In genomic region chr2:29014811-29015414, GRCh38 we compare ENCODE assay signal across 8 cellular contexts. TPM values are rescaled to one million over a fixed set of nuclear protein-coding genes. Genes with fewer than 3 reads are reported as not detected.
DNase-seq lines count a peak whose midpoint lies in the region; ATAC-seq and TF ChIP-seq lines count a peak whose summit lies in the region.

No MANE protein-coding gene starts in this region.

- H3K27me3 ChIP-seq in CD8-positive, alpha-beta T cell (ENCODE audit: insufficient read depth, low read length) = no peaks in the 10 kb centered on the region
- no peaks in the 10 kb centered on the region for H3K27me3 ChIP-seq in esophagus squamous epithelium

- H3K27ac Mint-ChIP-seq in CD8-positive, alpha-beta T cell = peak overlapping the region; percentile 99
- peak overlapping the region; percentile 98 for H3K27ac Mint-ChIP-seq in activated CD4-positive, alpha-beta memory T cell treated with anti-CD3 and anti-CD28 coated beads, Interleukin-2, amount 10 ng/mL, durations not matched to agents 7 days and 5 days

- H3K9me3 ChIP-seq in CD8-positive, alpha-beta T cell (ENCODE audit: low read length) = no peaks in the 10 kb centered on the region
- H3K9me3 ChIP-seq in esophagus squamous epithelium = no peaks in the 10 kb centered on the region

- H3K4me3 Mint-ChIP-seq in CD8-positive, alpha-beta T cell = peak overlapping the region; percentile 75
- H3K4me3 Mint-ChIP-seq in activated CD4-positive, alpha-beta memory T cell treated with anti-CD3 and anti-CD28 coated beads, Interleukin-2, amount 10 ng/mL, durations not matched to agents 7 days and 5 days = peak overlapping the region; percentile 89

- peak; percentile 57 for ATAC-seq in CD8-positive, alpha-beta T cell
- peak; percentile 72 for ATAC-seq in HG03354 (IDR thresholded peaks at IDR 0.05; ENCODE audit: poor library complexity, severe bottlenecking, unreplicated experiment)

- 53 to 69% methylated on average over 13 of the region's 13 CpGs for WGBS in esophagus squamous epithelium, 2 donors

- no peaks in the 10 kb centered on the region for H3K36me3 ChIP-seq in CD8-positive, alpha-beta T cell (ENCODE audit: insufficient read depth, low read length)
- no peaks in the 10 kb centered on the region for H3K36me3 ChIP-seq in esophagus squamous epithelium

- peak overlapping the region; percentile 85 for H3K27ac ChIP-seq in CD8-positive, alpha-beta T cell (ENCODE audit: low read depth, low read length)
- peak overlapping the region; percentile 18 to 79 (median 42) for H3K27ac ChIP-seq in esophagus squamous epithelium

- H3K27me3 Mint-ChIP-seq in CD8-positive, alpha-beta T cell (ENCODE audit: low read depth) = no peaks in the 10 kb centered on the region
- no peaks in the 10 kb centered on the region for H3K27me3 Mint-ChIP-seq in activated CD4-positive, alpha-beta memory T cell treated with anti-CD3 and anti-CD28 coated beads, Interleukin-2, amount 10 ng/mL, durations not matched to agents 7 days and 5 days

- POLR2A ChIA-PET in CD8-positive, alpha-beta T cell (lab: Charles Lee) = interaction anchor here (1.0 to 7.2 kb wide), 10 partner anchors 14 to 145 kb away, joined by 3 to 65 read pairs (median 5); partner anchors contain the start of genes CLIP4, TRMT61B and WDR43
- POLR2A ChIA-PET in activated CD4-positive, alpha-beta memory T cell treated with anti-CD3 and anti-CD28 coated beads, Interleukin-2, amount 10 ng/mL, durations not matched to agents 7 days and 5 days (lab: Charles Lee) = interaction anchor here (0.8 to 7.3 kb wide), 24 partner anchors 11 to 263 kb away, joined by 3 to 87 read pairs (median 4); partner anchors contain the start of genes CLIP4, PPP1CB, TOGARAM2 and TRMT61B

- DNase-seq in CD8-positive, alpha-beta T cell = peak; percentile 46 to 87 (median 74)
- peak; percentile 86 for DNase-seq in activated CD4-positive, alpha-beta memory T cell treated with anti-CD3 and anti-CD28 coated beads, Interleukin-2, amount 10 ng/mL, durations not matched to agents 7 days and 5 days
- DNase-seq in esophagus squamous epithelium (lab: John Stamatoyannopoulos, UW) = no peak
- peak; percentile 43 to 54 for DNase-seq in stimulated activated CD4-positive, alpha-beta T cell treated with anti-CD3 and anti-CD28 coated beads, Interleukin-1b, Interleukin-23, amount 100 ng/mL, for 4 hours (ENCODE audit: low read depth in 2 of 2)
- DNase-seq in kidney tubule cell (ENCODE audit: low spot score) = no peak
- no peak for DNase-seq in GOT3 (lab: John Stamatoyannopoulos, UW)
- no peak for DNase-seq in islet precursor cell

- H3K4me3 ChIP-seq in CD8-positive, alpha-beta T cell (ENCODE audit: low read depth, low read length) = peak overlapping the region; percentile 27
- peak overlapping the region in 1 of 4 donors; percentile 15 for H3K4me3 ChIP-seq in esophagus squamous epithelium

- TF ChIP-seq CTCF in CD8-positive, alpha-beta T cell (IDR thresholded peaks at IDR 0.05) = peak; percentile 63
- peak in 1 of 6 experiments; percentile 7 for TF ChIP-seq CTCF in esophagus squamous epithelium (IDR thresholded peaks at IDR 0.05)

- peaks cover 72% of the 10 kb centered on the region for H3K4me1 ChIP-seq in CD8-positive, alpha-beta T cell (ENCODE audit: insufficient read depth, low read length)
- H3K4me1 ChIP-seq in esophagus squamous epithelium = peaks cover 0 to 66% (median 24%) of the 10 kb centered on the region in 3 donors

- no peak for TF ChIP-seq POLR2A in esophagus squamous epithelium (IDR thresholded peaks at IDR 0.05)

- no peaks in the 10 kb centered on the region for H3K36me3 Mint-ChIP-seq in CD8-positive, alpha-beta T cell
- peaks cover 18% of the 10 kb centered on the region for H3K36me3 Mint-ChIP-seq in activated CD4-positive, alpha-beta memory T cell treated with anti-CD3 and anti-CD28 coated beads, Interleukin-2, amount 10 ng/mL, durations not matched to agents 7 days and 5 days (ENCODE audit: low read depth)

- no peaks in the 10 kb centered on the region for H3K9me3 Mint-ChIP-seq in CD8-positive, alpha-beta T cell
- no peaks in the 10 kb centered on the region for H3K9me3 Mint-ChIP-seq in activated CD4-positive, alpha-beta memory T cell treated with anti-CD3 and anti-CD28 coated beads, Interleukin-2, amount 10 ng/mL, durations not matched to agents 7 days and 5 days

- H3K4me1 Mint-ChIP-seq in CD8-positive, alpha-beta T cell (ENCODE audit: low read depth) = peaks cover 76% of the 10 kb centered on the region
- peaks cover 81% of the 10 kb centered on the region for H3K4me1 Mint-ChIP-seq in activated CD4-positive, alpha-beta memory T cell treated with anti-CD3 and anti-CD28 coated beads, Interleukin-2, amount 10 ng/mL, durations not matched to agents 7 days and 5 days

- intact Hi-C loops in CD8-positive, alpha-beta T cell (cut with DNase I, micrococcal nuclease) = loop anchor here (1.0 to 10.0 kb wide), 12 partner anchors 14 to 1132 kb away; partner anchors contain the start of genes BABAM2 (in 1 of the 2), CLIP4 (in 1 of the 2), FOSL2 (in 1 of the 2) and PPP1CB (in 1 of the 2)
- intact Hi-C loops in esophagus squamous epithelium (cut with DNase I) = no loop called here

- CTCF ChIA-PET in CD8-positive, alpha-beta T cell (lab: Charles Lee) = interaction anchor here (0.7 to 2.7 kb wide), 16 partner anchors 8 to 180 kb away, joined by 3 to 14 read pairs (median 4); no protein-coding TSS in a partner anchor
- CTCF ChIA-PET in activated CD4-positive, alpha-beta memory T cell treated with anti-CD3 and anti-CD28 coated beads, Interleukin-2, amount 10 ng/mL, durations not matched to agents 7 days and 5 days (lab: Charles Lee) = interaction anchor here (0.7 to 2.9 kb wide), 14 partner anchors 11 to 296 kb away, joined by 3 to 15 read pairs (median 4); partner anchors contain the start of gene TRMT61B

RNA-seq across cellular contexts. Expression of gene TOGARAM2, which starts 33.8 kb away (rescaled TPM):
- 1 to 10 TPM; 4.6 to 4.8 TPM for total RNA-seq in CD8-positive, alpha-beta T cell
- 10 to 100 TPM in 1 of 2 experiments, 1 to 10 TPM in 1; 8.9 to 10.3 TPM for total RNA-seq in activated CD4-positive, alpha-beta memory T cell treated with anti-CD3 and anti-CD28 coated beads, Interleukin-2, amount 10 ng/mL, durations not matched to agents 7 days and 5 days
- total RNA-seq in esophagus squamous epithelium = under 1 TPM in 3 of 4 donors, not detected in 1; 0.03 to 0.76 (median 0.48) TPM

RNA-seq across cellular contexts. Expression of gene PCARE, which starts 59.4 kb away (rescaled TPM):
- not detected for total RNA-seq in CD8-positive, alpha-beta T cell
- total RNA-seq in activated CD4-positive, alpha-beta memory T cell treated with anti-CD3 and anti-CD28 coated beads, Interleukin-2, amount 10 ng/mL, durations not matched to agents 7 days and 5 days = not detected
- under 1 TPM in 1 of 4 donors, not detected in 3; 0.04 TPM for total RNA-seq in esophagus squamous epithelium

Comparison
In these comparisons a context has a peak if more than half of its experiments do, and no peak if none do; other contexts are left out.
1. DNase-seq: peak in CD8-positive, alpha-beta T cell (7 of 7), activated CD4-positive, alpha-beta memory T cell treated with anti-CD3 and anti-CD28 coated beads, Interleukin-2, amount 10 ng/mL, durations not matched to agents 7 days and 5 days (single experiment) and stimulated activated CD4-positive, alpha-beta T cell treated with anti-CD3 and anti-CD28 coated beads, Interleukin-1b, Interleukin-23, amount 100 ng/mL, for 4 hours (2 of 2); none in esophagus squamous epithelium (single experiment), kidney tubule cell (single experiment), GOT3 (single experiment) and islet precursor cell (single experiment).